ENCODE assay signal across 8 cellular contexts in the genomic region with DNA sequence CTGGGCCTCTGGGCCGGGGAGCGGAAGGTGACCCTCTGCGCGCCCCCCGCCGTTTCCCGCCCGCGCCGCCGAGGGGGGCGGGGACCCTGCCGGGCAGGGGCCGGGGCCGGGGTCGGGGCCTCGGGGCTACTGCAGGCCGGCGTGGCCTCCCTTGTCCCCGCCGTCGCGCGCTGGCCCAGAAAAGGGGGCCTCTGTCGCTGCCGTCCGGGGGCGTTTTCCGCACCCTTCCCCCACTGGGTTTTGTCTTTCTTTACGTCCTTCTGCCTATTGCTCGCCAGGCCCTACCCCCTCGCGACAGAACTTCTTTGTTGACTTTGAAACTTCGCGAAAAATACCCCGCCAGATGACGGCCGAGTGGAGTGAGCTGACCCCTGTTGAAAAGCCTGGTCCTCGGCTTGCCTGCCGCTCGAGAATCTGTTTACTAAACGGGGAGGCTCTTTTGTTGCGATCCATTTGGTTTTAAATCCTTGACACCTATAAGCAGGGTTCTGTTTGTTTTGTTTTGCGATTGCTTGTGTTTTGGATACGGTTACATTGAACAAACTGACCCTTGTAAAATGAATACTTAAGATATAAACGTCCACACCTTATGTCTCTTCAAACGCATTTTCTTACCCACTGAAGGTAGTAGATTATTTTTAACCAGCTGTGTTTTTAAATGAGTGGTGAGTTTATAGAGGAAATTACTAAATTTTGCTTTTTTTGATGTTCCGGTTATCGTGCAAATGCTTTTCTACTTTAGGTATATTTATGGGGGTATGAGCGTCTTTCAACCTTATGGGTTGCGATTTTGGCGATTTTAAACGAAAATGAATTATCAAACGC. TPM values are rescaled to one million over a fixed set of nuclear protein-coding genes. Genes with fewer than 3 reads are reported as not detected.
A peak's percentile ranks its signal among the peaks of the same experiment; 100 is the strongest.
DNase-seq lines count a peak whose midpoint lies in the region; ATAC-seq, FAIRE-seq and TF ChIP-seq lines count a peak whose summit lies in the region.

No MANE protein-coding gene starts in this region.

- H3K9me2 ChIP-seq in DOHH2 (replicated peaks; ENCODE audit: control insufficient read depth, low read length) (no peaks in the 10 kb centered on the region), Karpas-422 (replicated peaks; ENCODE audit: insufficient read depth, low read length) (no peaks in the 10 kb centered on the region)

- H3K27ac ChIP-seq in DOHH2 (ENCODE audit: low read depth, low read length) (peak overlapping the region; percentile 74), Karpas-422 (ENCODE audit: low read length) (peak overlapping the region; percentile 94)

- peak overlapping the region; percentile 92 for H3K9ac ChIP-seq in Karpas-422 (ENCODE audit: low read length)

- H3K4me2 ChIP-seq in DOHH2 (ENCODE audit: low read length) (peak overlapping the region; percentile 96), Karpas-422 (ENCODE audit: low read depth, low read length, poor library complexity, severe bottlenecking) (peak overlapping the region; percentile 86)

- H3K4me1 ChIP-seq in DOHH2 (ENCODE audit: control insufficient read depth, low read length) (peaks cover 45% of the 10 kb centered on the region), Karpas-422 (ENCODE audit: low read length) (peaks cover 53% of the 10 kb centered on the region)

- H2AFZ ChIP-seq in Karpas-422 (ENCODE audit: low read length), result peak overlapping the region; percentile 39; the same call in 1 of the 2 replicates

- H3K4me3 ChIP-seq in DOHH2 (ENCODE audit: low read length), result peak overlapping the region; percentile 91
- peak overlapping the region; percentile 81 for H3K4me3 ChIP-seq in Karpas-422 (ENCODE audit: low read length)
- peak overlapping the region; percentile 53 for H3K4me3 ChIP-seq in bronchial epithelial cell (ENCODE audit: low read depth, low read length)

- no peak for TF ChIP-seq CTCF in DOHH2 (IDR thresholded peaks at IDR 0.05; ENCODE audit: low read depth, low read length, poor library complexity, severe bottlenecking)
- TF ChIP-seq CTCF in bronchial epithelial cell (IDR thresholded peaks at IDR 0.05; ENCODE audit: insufficient read depth, low read length, severe bottlenecking), result no peak

- H3K9me3 ChIP-seq in DOHH2 (ENCODE audit: control insufficient read depth, insufficient read depth, low read length) (no peaks in the 10 kb centered on the region), Karpas-422 (ENCODE audit: low read length) (no peaks in the 10 kb centered on the region)

- H3K79me2 ChIP-seq in DOHH2 (ENCODE audit: control insufficient read depth, low read length) (peaks cover 71% of the 10 kb centered on the region), Karpas-422 (ENCODE audit: low read length) (peaks cover 55% of the 10 kb centered on the region)

- H3K27me3 ChIP-seq in DOHH2 (ENCODE audit: control insufficient read depth, low read length) (no peaks in the 10 kb centered on the region), Karpas-422 (ENCODE audit: low read length) (no peaks in the 10 kb centered on the region), bronchial epithelial cell (ENCODE audit: control insufficient read depth, insufficient read depth, low read length) (no peaks in the 10 kb centered on the region)

- peaks cover 20% of the 10 kb centered on the region for H3K36me3 ChIP-seq in DOHH2 (ENCODE audit: control insufficient read depth, low read length)
- H3K36me3 ChIP-seq in Karpas-422 (ENCODE audit: insufficient read depth, low read length), result no peaks in the 10 kb centered on the region; the same call in 1 of the 2 replicates
- no peaks in the 10 kb centered on the region for H3K36me3 ChIP-seq in bronchial epithelial cell (ENCODE audit: control insufficient read depth, insufficient read depth, low read length)

- peaks cover 28% of the 10 kb centered on the region; the same call in 1 of the 2 replicates for H4K20me1 ChIP-seq in DOHH2 (ENCODE audit: control insufficient read depth, insufficient read depth, low read depth, low read length)
- H4K20me1 ChIP-seq in Karpas-422 (ENCODE audit: insufficient read depth, low read depth, low read length), result peaks cover 28% of the 10 kb centered on the region; the same call in 1 of the 2 replicates

- 0 out of 2 replicates have a peak, but pooled peaks cover 4% of the 10 kb centered on the region for H3F3A ChIP-seq in DOHH2 (ENCODE audit: control insufficient read depth, insufficient read depth)

- ATAC-seq in GM21717 (IDR thresholded peaks at IDR 0.05; ENCODE audit: unreplicated experiment), result peak; percentile 19

- peak; percentile 67 for DNase-seq in Karpas-422
- DNase-seq in T-helper 2 cell, result peak in 4 of 5 experiments; percentile 19 to 57 (median 28)
- no peak for DNase-seq in bronchial epithelial cell (ENCODE audit: low read depth)
- DNase-seq in kidney tubule cell (ENCODE audit: low spot score), result peak; percentile 44
- peak; percentile 39 to 45 for DNase-seq in stimulated activated CD4-positive, alpha-beta T cell treated with anti-CD3 and anti-CD28 coated beads, Interleukin-4, amount 100 ng/mL, for 4 hours
- DNase-seq in COLO829 (ENCODE audit: low spot score), result no peak

- FAIRE-seq in bronchial epithelial cell (lab: Jason Lieb, UNC), result no peak

RNA-seq across cellular contexts. Expression of gene MARCHF6, which starts 0.8 kb away (rescaled TPM):
- total RNA-seq in Karpas-422 (2014; rRNA removed; shearing (Covaris generic); ENCODE audit: low replicate concordance), result 38.0 and 88.4 TPM in 2 replicates
- 62.7 and 65.0 TPM in 2 replicates for total RNA-seq in bronchial epithelial cell

RNA-seq across cellular contexts. Expression of gene CMBL, which starts 46.6 kb away (rescaled TPM):
- not detected in 2 replicates for total RNA-seq in Karpas-422 (2014; rRNA removed; shearing (Covaris generic); ENCODE audit: low replicate concordance)
- total RNA-seq in bronchial epithelial cell, result 0.51 and 6.1 TPM in 2 replicates

Comparison
In these comparisons a context has a peak if more than half of its experiments do, and no peak if none do; other contexts are left out.
1. DNase-seq: peak in Karpas-422 (single experiment), T-helper 2 cell (4 of 5), kidney tubule cell (single experiment) and stimulated activated CD4-positive, alpha-beta T cell treated with anti-CD3 and anti-CD28 coated beads, Interleukin-4, amount 100 ng/mL, for 4 hours (2 of 2); none in bronchial epithelial cell (single experiment) and COLO829 (single experiment).
2. Peak in every context shown above with its lines, with median percentiles within 50 percentile points of each other: H3K4me3 ChIP-seq.